18 cellular contexts compared by ENCODE assay signal in the genomic region with DNA sequence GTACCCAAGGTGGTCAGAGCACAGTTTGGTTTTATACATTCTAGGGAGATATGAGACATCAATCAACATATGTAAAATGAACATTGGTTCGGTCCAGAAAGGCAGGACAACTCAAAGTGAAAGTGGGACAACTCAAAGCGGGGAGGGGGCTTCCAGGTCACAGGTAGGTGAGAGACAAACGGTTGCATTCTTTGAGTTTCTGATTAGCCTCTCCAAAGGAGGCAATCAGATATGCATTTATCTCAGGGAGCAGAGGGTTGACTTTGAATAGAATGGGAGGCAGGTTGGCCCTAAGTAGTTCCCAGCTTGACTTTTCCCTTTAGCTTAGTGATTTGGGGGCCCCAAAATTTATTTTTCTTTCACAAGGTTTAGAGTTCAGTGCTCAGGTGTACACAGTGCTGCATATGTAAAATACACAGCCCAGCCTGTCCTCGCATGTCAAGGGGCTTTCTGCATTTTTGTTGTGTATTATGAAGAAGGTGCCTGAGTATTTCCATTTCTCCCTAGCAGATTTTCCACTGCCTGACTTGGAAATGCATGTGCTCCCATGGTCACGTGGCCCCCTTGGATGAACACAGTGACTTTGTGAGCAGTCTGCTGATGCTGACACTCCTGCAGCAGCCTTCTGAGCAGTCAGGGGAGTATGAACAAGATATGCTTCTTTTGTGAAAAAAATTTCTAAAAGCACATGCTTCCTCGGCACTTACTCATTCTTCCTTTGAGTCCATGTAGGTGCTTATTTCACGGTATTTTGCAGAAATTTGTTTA.
DNase-seq lines count a peak whose midpoint lies in the region; ATAC-seq and TF ChIP-seq lines count a peak whose summit lies in the region.
"Had no signal": no experiment of that assay in that cellular context is flagged by ENCODE, and none has a peak within 500 bp of the region (broad histone marks: within the 10 kb centered on the region; RNA-seq: fewer than 3 reads in every experiment).

No MANE protein-coding gene starts in this region.

- H3K9me3 Mint-ChIP-seq in WTC11 = peaks cover 5% of the 10 kb centered on the region
- H3K9me3 Mint-ChIP-seq: naive thymus-derived CD8-positive, alpha-beta T cell; stimulated activated memory B cell treated with anti-CD40 and anti-IgM and Interleukin-4, amounts not matched to agents 10 μg/mL and 1 μg/mL and 100 μg/mL, for 72 hours had no signal

- POLR2A ChIA-PET in WTC11 (lab: Charles Lee) = no interaction called here

- no peaks in the 10 kb centered on the region for H3K36me3 Mint-ChIP-seq in WTC11
- H3K36me3 Mint-ChIP-seq: naive thymus-derived CD8-positive, alpha-beta T cell; stimulated activated memory B cell treated with anti-CD40 and anti-IgM and Interleukin-4, amounts not matched to agents 10 μg/mL and 1 μg/mL and 100 μg/mL, for 72 hours had no signal

- H3K36me3 ChIP-seq in MG63 = no peaks in the 10 kb centered on the region
- H3K36me3 ChIP-seq: adrenal gland, gastrocnemius medialis had no signal

- intact Hi-C loops in head of caudate nucleus (cut with DNase I) = no loop called here

- H3K4me3 ChIP-seq in MG63 = no peak overlapping the region
- H3K4me3 ChIP-seq: adrenal gland, gastrocnemius medialis had no signal

- H3K9me3 ChIP-seq in MG63 = no peaks in the 10 kb centered on the region
- H3K9me3 ChIP-seq: adrenal gland, gastrocnemius medialis had no signal

- H3K27ac Mint-ChIP-seq in WTC11 = peak overlapping the region; percentile 10; the same call in 1 of the 2 replicates
- H3K27ac Mint-ChIP-seq: naive thymus-derived CD8-positive, alpha-beta T cell; stimulated activated memory B cell treated with anti-CD40 and anti-IgM and Interleukin-4, amounts not matched to agents 10 μg/mL and 1 μg/mL and 100 μg/mL, for 72 hours had no signal

- no peak for TF ChIP-seq CTCF in WTC11 (IDR thresholded peaks at IDR 0.05)

- no peaks in the 10 kb centered on the region for H3K27me3 ChIP-seq in MG63
- H3K27me3 ChIP-seq: adrenal gland, gastrocnemius medialis had no signal

- peak; percentile 49 for DNase-seq in COLO829 (ENCODE audit: low spot score)
- no peak for DNase-seq in WTC11 (ENCODE audit: low spot score)
- peak; percentile 83 to 96 (median 92) for DNase-seq in head of caudate nucleus
- DNase-seq in putamen (ENCODE audit: low spot score) = peak; percentile 88
- DNase-seq in MG63 = no peak
- DNase-seq in activated CD4-positive, alpha-beta T cell treated with anti-CD3 and anti-CD28 coated beads for 4 hours = no peak
- DNase-seq: activated CD4-positive, alpha-beta T cell treated with anti-CD3 and anti-CD28 coated beads, Interleukin-2, amount 50 U/mL, for 4 hours; Calu3; gastrocnemius medialis; GOT3; naive thymus-derived CD8-positive, alpha-beta T cell; NCI-H1048; SHP77; T1000 had no signal

- H3K4me1 Mint-ChIP-seq in WTC11 = peaks cover 39% of the 10 kb centered on the region

- peaks cover 6% of the 10 kb centered on the region; the same call in 1 of the 2 replicates for H3K27me3 Mint-ChIP-seq in WTC11 (ENCODE audit: low read depth)
- H3K27me3 Mint-ChIP-seq: stimulated activated memory B cell treated with anti-CD40 and anti-IgM and Interleukin-4, amounts not matched to agents 10 μg/mL and 1 μg/mL and 100 μg/mL, for 72 hours had no signal

- peak overlapping the region; percentile 0; the same call in 1 of the 2 replicates for H3K4me3 Mint-ChIP-seq in WTC11
- H3K4me3 Mint-ChIP-seq: naive thymus-derived CD8-positive, alpha-beta T cell; stimulated activated memory B cell treated with anti-CD40 and anti-IgM and Interleukin-4, amounts not matched to agents 10 μg/mL and 1 μg/mL and 100 μg/mL, for 72 hours had no signal

- CTCF ChIA-PET in WTC11 (lab: Charles Lee) = interaction anchor here (1.7 kb wide), 1 partner anchor 170 kb away, joined by 10 read pairs; no protein-coding TSS in a partner anchor

- ATAC-seq in WTC11 (no peak), GM21576 (IDR thresholded peaks at IDR 0.05; ENCODE audit: unreplicated experiment) (no peak), GM21717 (IDR thresholded peaks at IDR 0.05; ENCODE audit: unreplicated experiment) (no peak)
- ATAC-seq: gastrocnemius medialis; naive thymus-derived CD8-positive, alpha-beta T cell; stimulated activated memory B cell treated with anti-CD40 and anti-IgM and Interleukin-4, amounts not matched to agents 10 μg/mL and 1 μg/mL and 100 μg/mL, for 72 hours had no signal

TF ChIP-seq in WTC11, 78 proteins besides CTCF, POLR2A, EP300 and RAD21:
- no peak for TF ChIP-seq TCF7 (CRISPR knock-in tag; IDR thresholded peaks at IDR 0.05; ENCODE audit: low read depth)
- TF ChIP-seq, protein P1, sequence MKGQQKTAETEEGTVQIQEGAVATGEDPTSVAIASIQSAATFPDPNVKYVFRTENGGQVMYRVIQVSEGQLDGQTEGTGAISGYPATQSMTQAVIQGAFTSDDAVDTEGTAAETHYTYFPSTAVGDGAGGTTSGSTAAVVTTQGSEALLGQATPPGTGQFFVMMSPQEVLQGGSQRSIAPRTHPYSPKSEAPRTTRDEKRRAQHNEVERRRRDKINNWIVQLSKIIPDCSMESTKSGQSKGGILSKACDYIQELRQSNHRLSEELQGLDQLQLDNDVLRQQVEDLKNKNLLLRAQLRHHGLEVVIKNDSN (CRISPR knock-in tag; IDR thresholded peaks at IDR 0.05) = peak; percentile 82
- TF ChIP-seq, protein P2, sequence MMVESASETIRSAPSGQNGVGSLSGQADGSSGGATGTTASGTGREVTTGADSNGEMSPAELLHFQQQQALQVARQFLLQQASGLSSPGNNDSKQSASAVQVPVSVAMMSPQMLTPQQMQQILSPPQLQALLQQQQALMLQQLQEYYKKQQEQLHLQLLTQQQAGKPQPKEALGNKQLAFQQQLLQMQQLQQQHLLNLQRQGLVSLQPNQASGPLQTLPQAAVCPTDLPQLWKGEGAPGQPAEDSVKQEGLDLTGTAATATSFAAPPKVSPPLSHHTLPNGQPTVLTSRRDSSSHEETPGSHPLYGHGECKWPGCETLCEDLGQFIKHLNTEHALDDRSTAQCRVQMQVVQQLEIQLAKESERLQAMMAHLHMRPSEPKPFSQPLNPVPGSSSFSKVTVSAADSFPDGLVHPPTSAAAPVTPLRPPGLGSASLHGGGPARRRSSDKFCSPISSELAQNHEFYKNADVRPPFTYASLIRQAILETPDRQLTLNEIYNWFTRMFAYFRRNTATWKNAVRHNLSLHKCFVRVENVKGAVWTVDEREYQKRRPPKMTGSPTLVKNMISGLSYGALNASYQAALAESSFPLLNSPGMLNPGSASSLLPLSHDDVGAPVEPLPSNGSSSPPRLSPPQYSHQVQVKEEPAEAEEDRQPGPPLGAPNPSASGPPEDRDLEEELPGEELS (CRISPR knock-in tag; IDR thresholded peaks at IDR 0.05) = no peak
- TF ChIP-seq, protein P3, sequence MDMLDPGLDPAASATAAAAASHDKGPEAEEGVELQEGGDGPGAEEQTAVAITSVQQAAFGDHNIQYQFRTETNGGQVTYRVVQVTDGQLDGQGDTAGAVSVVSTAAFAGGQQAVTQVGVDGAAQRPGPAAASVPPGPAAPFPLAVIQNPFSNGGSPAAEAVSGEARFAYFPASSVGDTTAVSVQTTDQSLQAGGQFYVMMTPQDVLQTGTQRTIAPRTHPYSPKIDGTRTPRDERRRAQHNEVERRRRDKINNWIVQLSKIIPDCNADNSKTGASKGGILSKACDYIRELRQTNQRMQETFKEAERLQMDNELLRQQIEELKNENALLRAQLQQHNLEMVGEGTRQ (CRISPR knock-in tag; IDR thresholded peaks at IDR 0.05) = peak; percentile 88
TF ChIP-seq in WTC11: peak in this region for 2.

Comparison
In these comparisons a context has a peak if more than half of its experiments do, and no peak if none do; other contexts are left out.
1. DNase-seq: peak in COLO829 (single experiment), head of caudate nucleus (42 of 42) and putamen (single experiment); none in WTC11 (single experiment), MG63 (single experiment) and activated CD4-positive, alpha-beta T cell treated with anti-CD3 and anti-CD28 coated beads for 4 hours (0 of 2).